ENCODE assay signal across 23 cellular contexts in the genomic region with DNA sequence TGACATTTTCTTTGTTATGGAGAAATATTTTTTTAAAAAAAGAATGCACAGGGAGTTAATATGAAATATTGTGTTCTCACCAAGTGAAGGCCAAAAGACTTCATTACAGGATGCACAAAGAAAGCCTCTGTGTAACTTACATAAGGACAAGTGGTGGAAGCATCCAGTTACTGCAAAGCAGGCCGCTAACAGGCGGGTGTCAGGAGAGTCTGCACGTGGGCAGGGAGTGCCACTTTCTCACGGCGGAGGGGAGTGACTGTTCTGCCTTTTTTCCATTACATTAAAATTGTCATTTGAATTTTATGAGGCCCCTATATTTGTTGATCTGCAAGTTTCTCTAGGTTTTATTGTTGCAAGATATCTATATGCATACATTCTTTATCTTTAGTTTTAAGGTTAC. TPM values are rescaled to one million over a fixed set of nuclear protein-coding genes. Genes with fewer than 3 reads are reported as not detected.
"Had no signal": no experiment of that assay in that cellular context is flagged by ENCODE, and none has a peak within 500 bp of the region (broad histone marks: within the 10 kb centered on the region; RNA-seq: fewer than 3 reads in every experiment).

No MANE protein-coding gene starts in this region.

- H3K36me3 ChIP-seq: heart right ventricle, left ventricle myocardium inferior, lower lobe of right lung, right lobe of liver, spleen, stomach, suprapubic skin, tibial artery, upper lobe of right lung, vagina had no signal

- H3K27me3 ChIP-seq: heart right ventricle, right lobe of liver, spleen, stomach, suprapubic skin, tibial artery, upper lobe of right lung, vagina had no signal

- H3K4me3 ChIP-seq: coronary artery, heart right ventricle, left ventricle myocardium inferior, lower lobe of right lung, psoas muscle, right lobe of liver, spleen, stomach, suprapubic skin, tibial artery, upper lobe of right lung, vagina had no signal

- H3K9me3 ChIP-seq: lower lobe of right lung, psoas muscle, right lobe of liver, suprapubic skin, upper lobe of right lung, vagina had no signal

- H3K4me1 ChIP-seq: heart right ventricle, left ventricle myocardium inferior, lower lobe of right lung, psoas muscle, right lobe of liver, spleen, stomach, suprapubic skin, tibial artery, upper lobe of right lung, vagina had no signal

- H3K27ac ChIP-seq: coronary artery, heart right ventricle, left ventricle myocardium inferior, lower lobe of right lung, psoas muscle, right lobe of liver, spleen, stomach, suprapubic skin, tibial artery, upper lobe of right lung, vagina had no signal

- ATAC-seq: esophagus mucosa, heart right ventricle, lower lobe of right lung, psoas muscle, right lobe of liver, upper lobe of right lung had no signal

- DNase-seq: effector CD8-positive, alpha-beta T cell; heart right ventricle; left ventricle myocardium inferior; lower lobe of right lung; mesenchymal stem cell; midbrain; naive B cell; psoas muscle; retina; right lobe of liver; spleen; stimulated activated CD4-positive, alpha-beta T cell treated with anti-CD3 and anti-CD28 coated beads, Interleukin-15, amount 100 ng/mL, for 24 hours; stimulated activated CD4-positive, alpha-beta T cell treated with anti-CD3 and anti-CD28 coated beads, Interleukin-1b, Interleukin-23, amount 100 ng/mL, for 48 hours; stimulated activated naive CD4-positive, alpha-beta T cell; stomach; tibial artery; upper lobe of right lung had no signal

RNA-seq across cellular contexts. Expression of a gene that starts 28.1 kb away (rescaled TPM):
- polyA plus RNA-seq: fibroblast of lung, heart right ventricle, keratinocyte, psoas muscle, spleen, stomach had no signal
